20 cellular contexts compared by ENCODE assay signal in genomic region chr2:153416071-153416470, GRCh38.
A peak's percentile ranks its signal among the peaks of the same experiment; 100 is the strongest.
DNase-seq lines count a peak whose midpoint lies in the region; ATAC-seq, FAIRE-seq and TF ChIP-seq lines count a peak whose summit lies in the region.
"Had no signal": no experiment of that assay in that cellular context is flagged by ENCODE, and none has a peak within 500 bp of the region (broad histone marks: within the 10 kb centered on the region; RNA-seq: fewer than 3 reads in every experiment).

No MANE protein-coding gene starts in this region.

- no peak for ATAC-seq in HG02798 (IDR thresholded peaks at IDR 0.05; ENCODE audit: poor library complexity, unreplicated experiment)
- no peak for ATAC-seq in stimulated activated naive B cell treated with anti-CD40 and anti-IgM and Interleukin-4, amounts not matched to agents 10 μg/mL and 1 μg/mL and 100 μg/mL, for 72 hours (replicated peaks)
- ATAC-seq: A549, GM12878, K562 had no signal

- H3K4me1 Mint-ChIP-seq in MCF 10A (ENCODE audit: insufficient read depth, unreplicated experiment): no peaks in the 10 kb centered on the region
- no peaks in the 10 kb centered on the region for H3K4me1 Mint-ChIP-seq in stimulated activated naive B cell treated with anti-CD40 and anti-IgM and Interleukin-4, amounts not matched to agents 10 μg/mL and 1 μg/mL and 100 μg/mL, for 72 hours

- no peak for FAIRE-seq in bronchial epithelial cell (lab: Jason Lieb, UNC)
- FAIRE-seq: A549, GM12878, K562 had no signal

- H3K36me3 Mint-ChIP-seq in MCF 10A (ENCODE audit: insufficient read depth, unreplicated experiment): peaks cover 6% of the 10 kb centered on the region
- H3K36me3 Mint-ChIP-seq in stimulated activated naive B cell treated with anti-CD40 and anti-IgM and Interleukin-4, amounts not matched to agents 10 μg/mL and 1 μg/mL and 100 μg/mL, for 72 hours: no peaks in the 10 kb centered on the region

- CTCF ChIA-PET in MCF 10A (lab: Yijun Ruan, JAX): no interaction called here

- H3K9me3 ChIP-seq in breast epithelium: no peaks in the 10 kb centered on the region
- H3K9me3 ChIP-seq: A549 had no signal

- no peak overlapping the region for H3K27ac Mint-ChIP-seq in MCF 10A (ENCODE audit: low read depth, unreplicated experiment)
- no peak overlapping the region for H3K27ac Mint-ChIP-seq in stimulated activated naive B cell treated with anti-CD40 and anti-IgM and Interleukin-4, amounts not matched to agents 10 μg/mL and 1 μg/mL and 100 μg/mL, for 72 hours
- H3K27ac Mint-ChIP-seq: CD4-positive, alpha-beta T cell had no signal

- no peak for TF ChIP-seq POLR2A in breast epithelium (IDR thresholded peaks at IDR 0.05)

- peak; percentile 39 for DNase-seq in MCF 10A (ENCODE audit: unreplicated experiment)
- DNase-seq in breast epithelium (ENCODE audit: low spot score in 2 of 2): no peak
- DNase-seq in NCI-H748 treated with DMSO at 0.1 percent for 48 hours (lab: John Stamatoyannopoulos, UW): peak; percentile 49
- DNase-seq in bronchial epithelial cell (ENCODE audit: low read depth): peak; percentile 6
- DNase-seq in NCI-H1417 treated with DMSO at 0.1 percent for 48 hours (lab: John Stamatoyannopoulos, UW): no peak
- DNase-seq in stimulated activated CD4-positive, alpha-beta T cell treated with anti-CD3 and anti-CD28 coated beads, Interleukin-4, amount 100 ng/mL, for 4 hours: no peak
- DNase-seq in stimulated activated naive B cell treated with anti-CD40 and anti-IgM and Interleukin-4, amounts not matched to agents 10 μg/mL and 1 μg/mL and 100 μg/mL, for 72 hours: no peak
- DNase-seq: Calu3; CD4-positive, alpha-beta T cell; GOT3; MV-4-11; NCI-H1436; NCI-H1930; NK-92 treated with Interleukin-12 subunit alpha and Interleukin-12 subunit beta, amount 100 ng/mL, for 24 hours; Right ventricle myocardium superior had no signal

- H3K4me1 ChIP-seq in breast epithelium: no peaks in the 10 kb centered on the region
- H3K4me1 ChIP-seq: A549 had no signal

- H3K4me3 ChIP-seq in breast epithelium (no peak overlapping the region), bronchial epithelial cell (ENCODE audit: low read depth, low read length) (no peak overlapping the region)
- H3K4me3 ChIP-seq: A549, GM12878, K562, SK-N-MC had no signal

- intact Hi-C loops in MCF 10A (cut with micrococcal nuclease): no loop called here
- intact Hi-C loops in breast epithelium (cut with DNase I; ENCODE audit: low total_unique reads): no loop called here

- H3K9me3 Mint-ChIP-seq in MCF 10A (ENCODE audit: unreplicated experiment): no peaks in the 10 kb centered on the region
- peaks cover 0 to 3% of the 10 kb centered on the region in 2 donors for H3K9me3 Mint-ChIP-seq in stimulated activated naive B cell treated with anti-CD40 and anti-IgM and Interleukin-4, amounts not matched to agents 10 μg/mL and 1 μg/mL and 100 μg/mL, for 72 hours
- H3K9me3 Mint-ChIP-seq: CD4-positive, alpha-beta T cell had no signal

- H3K27me3 ChIP-seq in breast epithelium: no peaks in the 10 kb centered on the region
- no peaks in the 10 kb centered on the region for H3K27me3 ChIP-seq in bronchial epithelial cell (ENCODE audit: control insufficient read depth, insufficient read depth, low read length)

- TF ChIP-seq CTCF in MCF 10A (IDR thresholded peaks at IDR 0.05; ENCODE audit: unreplicated experiment) (no peak), breast epithelium (IDR thresholded peaks at IDR 0.05) (no peak), bronchial epithelial cell (IDR thresholded peaks at IDR 0.05; ENCODE audit: insufficient read depth, low read length, severe bottlenecking) (no peak)

- no peak overlapping the region for H3K4me3 Mint-ChIP-seq in MCF 10A (ENCODE audit: unreplicated experiment)
- H3K4me3 Mint-ChIP-seq in stimulated activated naive B cell treated with anti-CD40 and anti-IgM and Interleukin-4, amounts not matched to agents 10 μg/mL and 1 μg/mL and 100 μg/mL, for 72 hours: no peak overlapping the region
- H3K4me3 Mint-ChIP-seq: CD4-positive, alpha-beta T cell had no signal

- no peaks in the 10 kb centered on the region for H3K27me3 Mint-ChIP-seq in MCF 10A (ENCODE audit: insufficient read depth, unreplicated experiment)
- no peaks in the 10 kb centered on the region for H3K27me3 Mint-ChIP-seq in stimulated activated naive B cell treated with anti-CD40 and anti-IgM and Interleukin-4, amounts not matched to agents 10 μg/mL and 1 μg/mL and 100 μg/mL, for 72 hours
- H3K27me3 Mint-ChIP-seq: CD4-positive, alpha-beta T cell had no signal

- no peak overlapping the region for H3K27ac ChIP-seq in breast epithelium
- H3K27ac ChIP-seq: A549, SK-N-MC had no signal

- POLR2A ChIA-PET in MCF 10A (lab: Yijun Ruan, JAX): no interaction called here

- H3K36me3 ChIP-seq in breast epithelium (no peaks in the 10 kb centered on the region), bronchial epithelial cell (ENCODE audit: control insufficient read depth, insufficient read depth, low read length) (no peaks in the 10 kb centered on the region)

- no TSS peak for BruUV-seq in MCF 10A (replicated peaks; lab: Mats Ljungman, UMichigan)

Comparison
In these comparisons a context has a peak if more than half of its experiments do, and no peak if none do; other contexts are left out.
1. DNase-seq: peak in MCF 10A (single experiment), NCI-H748 treated with DMSO at 0.1 percent for 48 hours (single experiment) and bronchial epithelial cell (single experiment); none in breast epithelium (0 of 2), NCI-H1417 treated with DMSO at 0.1 percent for 48 hours (single experiment), stimulated activated CD4-positive, alpha-beta T cell treated with anti-CD3 and anti-CD28 coated beads, Interleukin-4, amount 100 ng/mL, for 4 hours (0 of 2) and stimulated activated naive B cell treated with anti-CD40 and anti-IgM and Interleukin-4, amounts not matched to agents 10 μg/mL and 1 μg/mL and 100 μg/mL, for 72 hours (single experiment).